1 cellular context compared by ENCODE assay signal in genomic region chr5:158288258-158288657, GRCh38.
TF ChIP-seq lines count a peak whose summit lies in the region.

No MANE protein-coding gene starts in this region.

TF ChIP-seq in HEK293, 187 proteins besides CTCF, POLR2A, EP300 and RAD21 (continued from another document):
- no peak for TF ChIP-seq ZNF513 (tag by site-specific recombination; IDR thresholded peaks at IDR 0.05)
- TF ChIP-seq ZFHX2 (tag by site-specific recombination; conservative IDR thresholded peaks at IDR 0.05) = no peak
- TF ChIP-seq ZBTB8A (tag by site-specific recombination; IDR thresholded peaks at IDR 0.05) = no peak
- no peak for TF ChIP-seq ZNF214 (tag by site-specific recombination; IDR thresholded peaks at IDR 0.05; ENCODE audit: borderline replicate concordance)
- no peak for TF ChIP-seq ZNF624 (tag by site-specific recombination; IDR thresholded peaks at IDR 0.05)
- TF ChIP-seq ZNF155 (tag by site-specific recombination; IDR thresholded peaks at IDR 0.05) = no peak
- TF ChIP-seq ZNF521 (tag by site-specific recombination; IDR thresholded peaks at IDR 0.05) = no peak
- no peak for TF ChIP-seq ZSCAN30 (tag by site-specific recombination; IDR thresholded peaks at IDR 0.05)
- TF ChIP-seq PRDM1 (tag by site-specific recombination; IDR thresholded peaks at IDR 0.05) = no peak
- no peak for TF ChIP-seq ZNF585B (tag by site-specific recombination; IDR thresholded peaks at IDR 0.05)
- TF ChIP-seq ZFP3 (tag by site-specific recombination; IDR thresholded peaks at IDR 0.05; ENCODE audit: low read depth) = no peak
